In genomic region chr6:134402372-134402984, GRCh38 we compare ENCODE assay signal across 23 cellular contexts.
A peak's percentile ranks its signal among the peaks of the same experiment; 100 is the strongest.
DNase-seq lines count a peak whose midpoint lies in the region; ATAC-seq and TF ChIP-seq lines count a peak whose summit lies in the region.
"Had no signal": no experiment of that assay in that cellular context is flagged by ENCODE, and none has a peak within 500 bp of the region (broad histone marks: within the 10 kb centered on the region; RNA-seq: fewer than 3 reads in every experiment).

No MANE protein-coding gene starts in this region.

- peaks cover 16% of the 10 kb centered on the region for H3K4me1 Mint-ChIP-seq in activated CD4-positive, alpha-beta T cell treated with anti-CD3 and anti-CD28 coated beads, Interleukin-2, amount 10 ng/mL, durations not matched to agents 24 days and 14 days
- peaks cover 22% of the 10 kb centered on the region for H3K4me1 Mint-ChIP-seq in stimulated activated naive CD8-positive, alpha-beta T cell treated with anti-CD3 and anti-CD28 coated beads, Interleukin-15, amount 100 ng/mL, for 72 hours

- no peaks in the 10 kb centered on the region for H3K4me1 ChIP-seq in ascending aorta
- H3K4me1 ChIP-seq: body of pancreas, colonic mucosa, SJSA1 had no signal

- no peak overlapping the region for H3K4me3 Mint-ChIP-seq in activated CD4-positive, alpha-beta T cell treated with anti-CD3 and anti-CD28 coated beads, Interleukin-2, amount 10 ng/mL, durations not matched to agents 24 days and 14 days
- no peak overlapping the region for H3K4me3 Mint-ChIP-seq in stimulated activated naive CD8-positive, alpha-beta T cell treated with anti-CD3 and anti-CD28 coated beads, Interleukin-15, amount 100 ng/mL, for 72 hours
- H3K4me3 Mint-ChIP-seq: CD4-positive, CD25-positive, alpha-beta regulatory T cell had no signal

- intact Hi-C loops in activated CD4-positive, alpha-beta T cell treated with anti-CD3 and anti-CD28 coated beads, Interleukin-2, amount 10 ng/mL, durations not matched to agents 24 days and 14 days (cut with micrococcal nuclease), result loop anchor here (5.0 kb wide), 1 partner anchor 115 kb away; no protein-coding TSS in a partner anchor
- intact Hi-C loops in ascending aorta (cut with DNase I), result no loop called here

- no peaks in the 10 kb centered on the region for H3K27me3 Mint-ChIP-seq in activated CD4-positive, alpha-beta T cell treated with anti-CD3 and anti-CD28 coated beads, Interleukin-2, amount 10 ng/mL, durations not matched to agents 24 days and 14 days
- no peaks in the 10 kb centered on the region for H3K27me3 Mint-ChIP-seq in stimulated activated naive CD8-positive, alpha-beta T cell treated with anti-CD3 and anti-CD28 coated beads, Interleukin-15, amount 100 ng/mL, for 72 hours
- H3K27me3 Mint-ChIP-seq: CD4-positive, CD25-positive, alpha-beta regulatory T cell had no signal

- H3K9me3 ChIP-seq in ascending aorta, result no peaks in the 10 kb centered on the region
- H3K9me3 ChIP-seq: body of pancreas, colonic mucosa, ovary, SJSA1 had no signal

- no peak overlapping the region for H3K4me3 ChIP-seq in ascending aorta
- H3K4me3 ChIP-seq: body of pancreas, colonic mucosa, hepatocyte, ovary, PC-9, SJSA1, skin epidermis had no signal

- ATAC-seq in stimulated activated naive CD8-positive, alpha-beta T cell treated with anti-CD3 and anti-CD28 coated beads, Interleukin-15, amount 100 ng/mL, for 72 hours, result peak; percentile 45
- no peak for ATAC-seq in stimulated activated naive CD8-positive, alpha-beta T cell treated with anti-CD3 and anti-CD28 coated beads, Interleukin-15, Interleukin-2, amounts not matched to agents 100 U/mL and 50 U/mL, for 24 hours
- no peak for ATAC-seq in GM19023 (IDR thresholded peaks at IDR 0.05; ENCODE audit: unreplicated experiment)
- ATAC-seq: body of pancreas had no signal

- H3K36me3 ChIP-seq in ascending aorta, result no peaks in the 10 kb centered on the region
- H3K36me3 ChIP-seq: colonic mucosa, ovary, SJSA1 had no signal

- peak overlapping the region; percentile 84 for H3K27ac ChIP-seq in caudate nucleus (ENCODE audit: low read depth, low read length)
- H3K27ac ChIP-seq in ascending aorta, result no peak overlapping the region
- H3K27ac ChIP-seq: body of pancreas, colonic mucosa, hepatocyte, ovary, PC-9, SJSA1, skin epidermis had no signal

- no peaks in the 10 kb centered on the region for H3K36me3 Mint-ChIP-seq in activated CD4-positive, alpha-beta T cell treated with anti-CD3 and anti-CD28 coated beads, Interleukin-2, amount 10 ng/mL, durations not matched to agents 24 days and 14 days (ENCODE audit: low read depth)

- no peak for DNase-seq in activated CD4-positive, alpha-beta T cell treated with anti-CD3 and anti-CD28 coated beads, Interleukin-2, amount 10 ng/mL, durations not matched to agents 24 days and 14 days
- no peak for DNase-seq in activated CD4-positive, alpha-beta T cell treated with anti-CD3 and anti-CD28 coated beads for 48 hours
- no peak for DNase-seq in stimulated activated naive CD8-positive, alpha-beta T cell treated with anti-CD3 and anti-CD28 coated beads, Interleukin-15, amount 100 ng/mL, for 72 hours
- no peak for DNase-seq in stimulated activated naive CD8-positive, alpha-beta T cell treated with anti-CD3 and anti-CD28 coated beads, Interleukin-15, Interleukin-2, amounts not matched to agents 100 U/mL and 50 U/mL, for 24 hours
- DNase-seq in caudate nucleus (lab: John Stamatoyannopoulos, UW), result peak in 29 of 61 donors; percentile 10 to 89 (median 30)
- DNase-seq in activated CD4-positive, CD25-positive, alpha-beta regulatory T cell treated with anti-CD3 and anti-CD28 coated beads, Interleukin-2, amount 50 U/mL, for 72 hours, result no peak
- no peak for DNase-seq in ascending aorta (ENCODE audit: low spot score in 2 of 2)
- DNase-seq: activated effector memory CD4-positive, alpha-beta T cell treated with anti-CD3 and anti-CD28 coated beads, Interleukin-2, amount 50 U/mL, for 16 hours; body of pancreas; CD4-positive, CD25-positive, alpha-beta regulatory T cell; colonic mucosa; Karpas-422; mammary epithelial cell; NCI-H1417 treated with DMSO at 0.1 percent for 48 hours; NCI-H2171; NCI-H774; ovary; PC-9; trophoblast cell had no signal

- H3K27me3 ChIP-seq in ascending aorta, result no peaks in the 10 kb centered on the region
- H3K27me3 ChIP-seq: body of pancreas, colonic mucosa, hepatocyte, ovary, SJSA1 had no signal

- no peak for TF ChIP-seq CTCF in ascending aorta (IDR thresholded peaks at IDR 0.05)

- H3K9me3 Mint-ChIP-seq in activated CD4-positive, alpha-beta T cell treated with anti-CD3 and anti-CD28 coated beads, Interleukin-2, amount 10 ng/mL, durations not matched to agents 24 days and 14 days, result no peaks in the 10 kb centered on the region
- no peaks in the 10 kb centered on the region for H3K9me3 Mint-ChIP-seq in stimulated activated naive CD8-positive, alpha-beta T cell treated with anti-CD3 and anti-CD28 coated beads, Interleukin-15, amount 100 ng/mL, for 72 hours
- H3K9me3 Mint-ChIP-seq: CD4-positive, CD25-positive, alpha-beta regulatory T cell had no signal

- peak overlapping the region; percentile 71 for H3K27ac Mint-ChIP-seq in activated CD4-positive, alpha-beta T cell treated with anti-CD3 and anti-CD28 coated beads, Interleukin-2, amount 10 ng/mL, durations not matched to agents 24 days and 14 days
- H3K27ac Mint-ChIP-seq in stimulated activated naive CD8-positive, alpha-beta T cell treated with anti-CD3 and anti-CD28 coated beads, Interleukin-15, amount 100 ng/mL, for 72 hours, result peak overlapping the region in 1 of 2 donors; percentile 53
